ENCODE assay signal across 9 cellular contexts in genomic region chr9:134205636-134206316, GRCh38. TPM values are rescaled to one million over a fixed set of nuclear protein-coding genes. Genes with fewer than 3 reads are reported as not detected.
A peak's percentile ranks its signal among the peaks of the same experiment; 100 is the strongest.
DNase-seq lines count a peak whose midpoint lies in the region; ATAC-seq, FAIRE-seq and TF ChIP-seq lines count a peak whose summit lies in the region.
"Had no signal": no experiment of that assay in that cellular context is flagged by ENCODE, and none has a peak within 500 bp of the region (broad histone marks: within the 10 kb centered on the region; RNA-seq: fewer than 3 reads in every experiment).

No MANE protein-coding gene starts in this region.

- no peak overlapping the region for H2AFZ ChIP-seq in endothelial cell of umbilical vein (ENCODE audit: low read depth, low read length)
- H2AFZ ChIP-seq in neuronal stem cell (ENCODE audit: low read length), result no peak overlapping the region

- DNase-seq in D721Med (ENCODE audit: insufficient read length, low spot score) (peak; percentile 50), NCI-H2196 treated with DMSO at 0.1 percent for 48 hours (lab: John Stamatoyannopoulos, UW; ENCODE audit: unreplicated experiment) (peak; percentile 32), endothelial cell of umbilical vein (ENCODE audit: low read depth, low spot score) (peak; percentile 23), neuronal stem cell (ENCODE audit: low spot score) (no peak), HUDEP-2 (lab: John Stamatoyannopoulos, UW; ENCODE audit: unreplicated experiment in 76 of 76) (no peak)
- DNase-seq in effector CD4-positive, alpha-beta T cell, result no peak
- DNase-seq: stimulated activated CD4-positive, alpha-beta T cell treated with anti-CD3 and anti-CD28 coated beads, Interleukin-15, amount 100 ng/mL, for 24 hours had no signal

- no peak overlapping the region for H3K23ac ChIP-seq in neuronal stem cell (ENCODE audit: low read depth, low read length, poor library complexity)

- BruUV-seq in endothelial cell of umbilical vein (replicated peaks; lab: Mats Ljungman, UMichigan), result no TSS peak

- H3K27ac ChIP-seq in endothelial cell of umbilical vein (ENCODE audit: insufficient read depth, low read depth, low read length) (no peak overlapping the region), neuronal stem cell (replicated peaks; ENCODE audit: low read length) (no peak overlapping the region)

- no peak overlapping the region for H2BK5ac ChIP-seq in neuronal stem cell (ENCODE audit: low read length)

- peaks cover 28% of the 10 kb centered on the region for H3K4me1 Mint-ChIP-seq in nephron

- H3K4me2 ChIP-seq in endothelial cell of umbilical vein (ENCODE audit: insufficient read depth, low read length), result no peak overlapping the region
- H3K4me2 ChIP-seq in neuronal stem cell (ENCODE audit: insufficient read depth, low read length, poor library complexity, severe bottlenecking), result no peak overlapping the region

- no peak overlapping the region for H2AK5ac ChIP-seq in neuronal stem cell (ENCODE audit: low read depth, low read length)

- POLR2A ChIA-PET in endothelial cell of umbilical vein (lab: Charles Lee), result no interaction called here

- no peak overlapping the region for H3K14ac ChIP-seq in neuronal stem cell (ENCODE audit: low read length)

- H4K8ac ChIP-seq in neuronal stem cell (ENCODE audit: low read depth, low read length), result no peak overlapping the region

- TF ChIP-seq CTCF in D721Med (IDR thresholded peaks at IDR 0.05; ENCODE audit: insufficient read depth, missing control alignments) (peak; percentile 6), endothelial cell of umbilical vein (IDR thresholded peaks at IDR 0.05; ENCODE audit: extremely low read depth in 1 of 2, insufficient read depth in 1 of 2, low read depth in 1 of 2, low read length in 2 of 2) (no peak), nephron (IDR thresholded peaks at IDR 0.05; ENCODE audit: unreplicated experiment in 3 of 3) (no peak)

- H3K4me3 Mint-ChIP-seq in nephron, result peak overlapping the region in 1 of 3 experiments; percentile 16

- TF ChIP-seq POLR2A in endothelial cell of umbilical vein (IDR thresholded peaks at IDR 0.05; ENCODE audit: low read depth, low read length), result no peak

- no peak overlapping the region for H2BK15ac ChIP-seq in neuronal stem cell (ENCODE audit: low read length)

- no peak for FAIRE-seq in D721Med (lab: Jason Lieb, UNC)
- FAIRE-seq in endothelial cell of umbilical vein (lab: Jason Lieb, UNC), result no peak

- H3K9me3 ChIP-seq in endothelial cell of umbilical vein (replicated peaks; ENCODE audit: control insufficient read depth, insufficient read depth, low read length) (no peaks in the 10 kb centered on the region), neuronal stem cell (replicated peaks in 1 of 2; ENCODE audit: control insufficient read depth in 2 of 2, insufficient read depth in 1 of 2, low read depth in 1 of 2, low read length in 2 of 2) (no peaks in the 10 kb centered on the region)

- ATAC-seq in GM21825 (IDR thresholded peaks at IDR 0.05; ENCODE audit: unreplicated experiment), result no peak

- H3K36me3 ChIP-seq in endothelial cell of umbilical vein (ENCODE audit: control insufficient read depth in 2 of 2, extremely low read depth in 1 of 2, insufficient read depth in 2 of 2, low read length in 2 of 2) (no peaks in the 10 kb centered on the region), neuronal stem cell (replicated peaks in 1 of 2; ENCODE audit: control insufficient read depth in 2 of 2, insufficient read depth in 2 of 2, low read length in 2 of 2) (no peaks in the 10 kb centered on the region)

- H3K4me3 ChIP-seq in endothelial cell of umbilical vein (replicated peaks in 1 of 3; ENCODE audit: insufficient read depth in 1 of 3, low read depth in 1 of 3, low read length in 3 of 3), result no peak overlapping the region
- H3K4me3 ChIP-seq in neuronal stem cell (ENCODE audit: low read length in 2 of 2), result no peak overlapping the region

- H3K18ac ChIP-seq in neuronal stem cell (ENCODE audit: low read length), result no peak overlapping the region

- peaks cover 27% of the 10 kb centered on the region for H3K9me3 Mint-ChIP-seq in nephron

- no peak overlapping the region for H2BK120ac ChIP-seq in neuronal stem cell (ENCODE audit: low read depth, low read length)

- H3K27me3 ChIP-seq in endothelial cell of umbilical vein (ENCODE audit: control insufficient read depth in 2 of 2, insufficient read depth in 2 of 2, low read length in 2 of 2), result peaks cover 0 to 11% of the 10 kb centered on the region in 2 experiments
- no peaks in the 10 kb centered on the region for H3K27me3 ChIP-seq in neuronal stem cell (ENCODE audit: control insufficient read depth in 3 of 3, insufficient read depth in 3 of 3, low read depth in 1 of 3, low read length in 3 of 3)

- dilution Hi-C loops in endothelial cell of umbilical vein (cut with MboI; ENCODE audit: extremely low pct_ligation_motif_present, low sequenced_read_pairs), result no loop called here

- no peak overlapping the region for H3K4ac ChIP-seq in neuronal stem cell (ENCODE audit: low read length)

- H2BK12ac ChIP-seq in neuronal stem cell (ENCODE audit: low read length), result no peak overlapping the region

- intact Hi-C loops in endothelial cell of umbilical vein (cut with micrococcal nuclease), result no loop called here

- no peaks in the 10 kb centered on the region for H3K79me2 ChIP-seq in endothelial cell of umbilical vein (ENCODE audit: control insufficient read depth, insufficient read depth, low read length)

- no peak overlapping the region for H3K9ac ChIP-seq in endothelial cell of umbilical vein (replicated peaks; ENCODE audit: extremely low read depth, insufficient read depth, low read length)
- H3K9ac ChIP-seq in neuronal stem cell (ENCODE audit: low read depth, low read length, poor library complexity), result no peak overlapping the region

- no peaks in the 10 kb centered on the region for H4K20me1 ChIP-seq in endothelial cell of umbilical vein (replicated peaks; ENCODE audit: control insufficient read depth, extremely low read depth, insufficient read depth, low read length)

- H4K91ac ChIP-seq in neuronal stem cell (ENCODE audit: low read depth, low read length, poor library complexity), result no peak overlapping the region

- peaks cover 23% of the 10 kb centered on the region for H3K27me3 Mint-ChIP-seq in nephron (ENCODE audit: low read depth)

- H3K79me1 ChIP-seq in neuronal stem cell (ENCODE audit: low read depth, low read length), result no peaks in the 10 kb centered on the region

- H3K4me1 ChIP-seq in endothelial cell of umbilical vein (ENCODE audit: control insufficient read depth, extremely low read depth, insufficient read depth, low read length) (peaks cover 8% of the 10 kb centered on the region), neuronal stem cell (ENCODE audit: control insufficient read depth in 2 of 2, insufficient read depth in 1 of 2, low read depth in 1 of 2, low read length in 2 of 2) (peaks cover 4 to 7% of the 10 kb centered on the region in 2 donors)

- CTCF ChIA-PET in endothelial cell of umbilical vein (lab: Charles Lee), result interaction anchor here (0.6 kb wide), 1 partner anchor 112 kb away, joined by 3 read pairs; no protein-coding TSS in a partner anchor

- H3K27ac Mint-ChIP-seq in nephron, result peak overlapping the region; percentile 25 to 71 (median 51)

- H3K9me1 ChIP-seq in endothelial cell of umbilical vein (replicated peaks; ENCODE audit: control insufficient read depth, extremely low read depth, insufficient read depth, low read length), result no peaks in the 10 kb centered on the region

- peaks cover 4% of the 10 kb centered on the region for H3K36me3 Mint-ChIP-seq in nephron (ENCODE audit: low read depth)

- no CpG with 5 or more reads among the region's 25 CpGs for WGBS in neuronal stem cell (ENCODE audit: extremely low coverage in 2 of 2, insufficient read length in 2 of 2, insufficient replicate concordance in 1 of 2), 2 donors

TF ChIP-seq in endothelial cell of umbilical vein, 7 proteins besides CTCF, POLR2A, EP300 and RAD21:
- TF ChIP-seq FOS (IDR thresholded peaks at IDR 0.05; ENCODE audit: borderline replicate concordance, insufficient read depth, low read length) (no peak), JUN (IDR thresholded peaks at IDR 0.05; ENCODE audit: borderline replicate concordance, insufficient read depth, insufficient read length, low read depth) (peak; percentile 28)

RNA-seq across cellular contexts. Expression of gene RNU6ATAC, which starts 41.4 kb away (rescaled TPM):
- total RNA-seq in endothelial cell of umbilical vein, result 116 and 164 TPM in 2 replicates
- not detected in 2 replicates for polyA plus RNA-seq in endothelial cell of umbilical vein
- polyA plus RNA-seq in endothelial cell of umbilical vein (2011; cell fraction: cytosol; rRNA removed), result not detected in 2 replicates
- polyA plus RNA-seq in endothelial cell of umbilical vein (2011; cell fraction: nucleus; rRNA removed), result not detected in 2 replicates
- polyA plus RNA-seq in endothelial cell of umbilical vein (2012), result not detected in 2 replicates
- under 0.01 TPM in 2 replicates for polyA minus RNA-seq in endothelial cell of umbilical vein
- polyA minus RNA-seq in endothelial cell of umbilical vein (2011; cell fraction: cytosol; rRNA and poly(A)+ RNA removed), result 3,090 TPM
- polyA minus RNA-seq in endothelial cell of umbilical vein (2011; cell fraction: nucleus; rRNA and poly(A)+ RNA removed), result under 0.01 TPM in 1 of 2 replicates, not detected in the other
- polyA plus RNA-seq in neuronal stem cell (2013, experiment 1 of 2), result not detected
- polyA plus RNA-seq in neuronal stem cell (2013, experiment 2 of 2), result not detected

Comparison
In these comparisons a context has a peak if more than half of its experiments do, and no peak if none do; other contexts are left out.
1. DNase-seq: peak in D721Med (single experiment), NCI-H2196 treated with DMSO at 0.1 percent for 48 hours (single experiment) and endothelial cell of umbilical vein (single experiment); none in neuronal stem cell (single experiment), effector CD4-positive, alpha-beta T cell (single experiment) and HUDEP-2 (0 of 76).